In the genomic region with DNA sequence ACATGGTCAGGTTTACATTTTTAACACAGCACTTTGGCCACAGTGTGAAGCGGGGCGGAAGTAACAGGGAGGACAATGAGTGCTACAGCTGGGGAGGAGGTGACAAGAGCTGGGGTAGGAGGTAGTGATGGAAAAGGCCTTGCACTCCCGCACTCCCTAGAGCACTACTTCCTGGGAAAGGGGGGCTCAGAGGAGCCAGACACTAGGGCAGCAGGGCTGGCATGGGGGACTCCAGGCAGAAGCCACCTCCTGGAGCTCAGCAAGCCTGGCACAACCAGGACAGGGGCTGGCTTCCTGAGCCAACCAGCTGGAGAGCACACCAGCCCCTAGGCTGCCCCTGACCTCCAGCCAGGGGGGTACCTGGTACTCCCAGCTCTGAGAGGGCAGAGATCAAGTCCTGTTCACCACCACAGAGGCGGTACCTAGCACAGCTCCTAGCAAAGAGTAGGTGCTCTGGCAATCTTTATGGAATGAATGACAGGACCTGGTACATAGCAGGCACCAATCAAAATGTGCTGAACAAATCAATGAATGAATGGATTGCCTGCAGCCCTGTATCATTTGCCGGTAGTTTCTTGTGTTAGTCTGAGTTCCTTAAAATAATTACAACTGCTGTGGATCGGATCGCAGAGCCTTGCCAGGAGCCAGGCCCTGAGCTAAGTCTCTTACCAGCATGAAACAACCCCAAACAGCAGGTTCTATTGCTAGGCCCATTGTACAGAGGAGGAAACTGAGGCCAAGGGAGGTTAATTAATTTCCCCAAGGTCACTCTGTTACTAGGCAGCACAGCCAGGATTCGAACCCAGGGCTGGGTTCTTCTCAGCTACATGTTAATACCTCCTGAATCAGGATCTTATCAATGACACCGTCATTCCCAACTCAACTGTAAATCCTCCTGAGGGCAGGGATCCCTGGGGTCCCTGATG, we compare ENCODE assay signal across 17 cellular contexts. TPM values are rescaled to one million over a fixed set of nuclear protein-coding genes. Genes with fewer than 3 reads are reported as not detected.
DNase-seq lines count a peak whose midpoint lies in the region; ATAC-seq and TF ChIP-seq lines count a peak whose summit lies in the region.
"Had no signal": no experiment of that assay in that cellular context is flagged by ENCODE, and none has a peak within 500 bp of the region (broad histone marks: within the 10 kb centered on the region; RNA-seq: fewer than 3 reads in every experiment).

No MANE protein-coding gene starts in this region.

- no peak for ATAC-seq in CD4-positive, alpha-beta T cell (ENCODE audit: poor library complexity)
- ATAC-seq in naive thymus-derived CD8-positive, alpha-beta T cell, result no peak
- no peak for ATAC-seq in HG03571 (IDR thresholded peaks at IDR 0.05; ENCODE audit: unreplicated experiment)
- ATAC-seq: activated CD4-positive, CD25-positive, alpha-beta regulatory T cell treated with anti-CD3 and anti-CD28 coated beads, Interleukin-2, amount 50 U/mL, for 24 hours had no signal

- H3K36me3 Mint-ChIP-seq in CD4-positive, alpha-beta T cell (ENCODE audit: low read depth), result peaks cover 11% of the 10 kb centered on the region
- H3K36me3 Mint-ChIP-seq in naive thymus-derived CD8-positive, alpha-beta T cell, result peaks cover 0 to 12% (median 0%) of the 10 kb centered on the region in 3 donors

- H3K27ac ChIP-seq in CD4-positive, alpha-beta T cell (ENCODE audit: low read depth, low read length), result peak overlapping the region; percentile 27
- H3K27ac ChIP-seq in brain microvascular endothelial cell, result peak overlapping the region; percentile 34
- no peak overlapping the region for H3K27ac ChIP-seq in colonic mucosa
- H3K27ac ChIP-seq: esophagus squamous epithelium had no signal

- no peaks in the 10 kb centered on the region for H3K4me1 ChIP-seq in colonic mucosa
- H3K4me1 ChIP-seq: esophagus squamous epithelium had no signal

- intact Hi-C loops in CD4-positive, alpha-beta T cell (cut with DNase I, micrococcal nuclease), result no loop called here
- intact Hi-C loops in colonic mucosa (cut with DNase I), result no loop called here

- H3K4me1 Mint-ChIP-seq in CD4-positive, alpha-beta T cell (ENCODE audit: low read depth), result peaks cover 45% of the 10 kb centered on the region
- peaks cover 8 to 42% (median 36%) of the 10 kb centered on the region in 4 donors for H3K4me1 Mint-ChIP-seq in naive thymus-derived CD8-positive, alpha-beta T cell

- DNase-seq in CD4-positive, alpha-beta T cell, result no peak
- peak; percentile 49 for DNase-seq in M059J (ENCODE audit: low read depth)
- no peak for DNase-seq in brain microvascular endothelial cell
- peak in 1 of 10 donors; percentile 24 for DNase-seq in naive thymus-derived CD8-positive, alpha-beta T cell
- DNase-seq in colonic mucosa, result no peak
- DNase-seq in activated CD4-positive, CD25-positive, alpha-beta regulatory T cell (lab: John Stamatoyannopoulos, UW), result no peak
- DNase-seq in medulla oblongata (ENCODE audit: extremely low spot score), result no peak
- DNase-seq: aorta; DMS153; esophagus squamous epithelium; NCI-H1092; NCI-H2171; stimulated activated naive CD4-positive, alpha-beta T cell treated with Interleukin-2 at 50 U/mL for 16 hours had no signal

- no peaks in the 10 kb centered on the region for H3K27me3 ChIP-seq in CD4-positive, alpha-beta T cell (ENCODE audit: control insufficient read depth, insufficient read depth, low read length)
- H3K27me3 ChIP-seq in brain microvascular endothelial cell (replicated peaks), result no peaks in the 10 kb centered on the region
- H3K27me3 ChIP-seq in colonic mucosa, result no peaks in the 10 kb centered on the region

- POLR2A ChIA-PET in CD4-positive, alpha-beta T cell (lab: Charles Lee), result interaction anchor here (0.6 to 1.8 kb wide), 7 partner anchors 10 to 41 kb away, joined by 3 to 9 read pairs (median 3); no protein-coding TSS in a partner anchor
- POLR2A ChIA-PET in naive thymus-derived CD8-positive, alpha-beta T cell (lab: Charles Lee), result interaction anchor here (0.8 to 2.1 kb wide), 6 partner anchors 9 to 47 kb away, joined by 3 to 8 read pairs (median 3); no protein-coding TSS in a partner anchor

- in situ Hi-C loops in brain microvascular endothelial cell (cut with HindIII; ENCODE audit: low pct_ligation_motif_present, low sequenced_read_pairs), result no loop called here

- H3K36me3 ChIP-seq in brain microvascular endothelial cell (replicated peaks), result no peaks in the 10 kb centered on the region
- H3K36me3 ChIP-seq in colonic mucosa, result no peaks in the 10 kb centered on the region
- H3K36me3 ChIP-seq: esophagus squamous epithelium had no signal

- no peak for TF ChIP-seq CTCF in CD4-positive, alpha-beta T cell (IDR thresholded peaks at IDR 0.05)
- TF ChIP-seq CTCF in brain microvascular endothelial cell (IDR thresholded peaks at IDR 0.05; ENCODE audit: low read depth, low read length, missing control alignments), result no peak
- no peak for TF ChIP-seq CTCF in colonic mucosa (IDR thresholded peaks at IDR 0.05)

- H3K4me3 ChIP-seq in brain microvascular endothelial cell (ENCODE audit: low read depth, low read length) (no peak overlapping the region), colonic mucosa (no peak overlapping the region)
- H3K4me3 ChIP-seq: esophagus squamous epithelium, smooth muscle cell had no signal

- H3K9me3 ChIP-seq in CD4-positive, alpha-beta T cell (ENCODE audit: control insufficient read depth, low read length), result no peaks in the 10 kb centered on the region
- H3K9me3 ChIP-seq in colonic mucosa, result no peaks in the 10 kb centered on the region
- H3K9me3 ChIP-seq: esophagus squamous epithelium had no signal

- no peaks in the 10 kb centered on the region for H3K27me3 Mint-ChIP-seq in CD4-positive, alpha-beta T cell
- no peaks in the 10 kb centered on the region for H3K27me3 Mint-ChIP-seq in naive thymus-derived CD8-positive, alpha-beta T cell

- CTCF ChIA-PET in CD4-positive, alpha-beta T cell (lab: Charles Lee), result interaction anchor here (1.1 kb wide), 1 partner anchor 12 kb away, joined by 4 read pairs; no protein-coding TSS in a partner anchor

- no peak overlapping the region for H3K4me3 Mint-ChIP-seq in CD4-positive, alpha-beta T cell
- H3K4me3 Mint-ChIP-seq in naive thymus-derived CD8-positive, alpha-beta T cell, result peak overlapping the region in 4 of 10 donors; percentile 0 to 52 (median 23)
- H3K4me3 Mint-ChIP-seq: T-helper 1 cell treated with Interleukin-12 subunit alpha and Interleukin-12 subunit beta and Interleukin-4 antibody, amounts not matched to agents 30 μg/mL and 1 μg/mL, for 36 hours had no signal

- no peaks in the 10 kb centered on the region for H3K9me3 Mint-ChIP-seq in CD4-positive, alpha-beta T cell
- no peaks in the 10 kb centered on the region for H3K9me3 Mint-ChIP-seq in naive thymus-derived CD8-positive, alpha-beta T cell
- H3K9me3 Mint-ChIP-seq: T-helper 1 cell treated with Interleukin-12 subunit alpha and Interleukin-12 subunit beta and Interleukin-4 antibody, amounts not matched to agents 30 μg/mL and 1 μg/mL, for 36 hours had no signal

- H3K9ac ChIP-seq in colonic mucosa (ENCODE audit: low read depth in 2 of 2, low read length in 2 of 2), result no peak overlapping the region

- H3K27ac Mint-ChIP-seq in CD4-positive, alpha-beta T cell, result no peak overlapping the region
- peak overlapping the region in 6 of 10 donors; percentile 75 to 92 (median 86) for H3K27ac Mint-ChIP-seq in naive thymus-derived CD8-positive, alpha-beta T cell
- H3K27ac Mint-ChIP-seq: T-helper 1 cell treated with Interleukin-12 subunit alpha and Interleukin-12 subunit beta and Interleukin-4 antibody, amounts not matched to agents 30 μg/mL and 1 μg/mL, for 36 hours had no signal

RNA-seq across cellular contexts. Expression of a gene that starts 15.5 kb away (rescaled TPM):
- 10 to 100 TPM; 53.1 to 55.6 TPM for total RNA-seq in CD4-positive, alpha-beta T cell
- 10.3 and 14.2 TPM in 2 replicates for total RNA-seq in M059J (2014; rRNA removed; shearing (Covaris generic))
- total RNA-seq in naive thymus-derived CD8-positive, alpha-beta T cell, result 10 to 100 TPM; 65.7 to 66.1 TPM
- polyA plus RNA-seq in naive thymus-derived CD8-positive, alpha-beta T cell, result 10 to 100 TPM; 10.0 to 21.5 (median 14.2) TPM
- 10 to 100 TPM; 54.2 to 58.0 TPM for total RNA-seq in colonic mucosa
